ENCODE assay signal across 1 cellular context in genomic region chr2:121777699-121778058, GRCh38.
TF ChIP-seq lines count a peak whose summit lies in the region.

No MANE protein-coding gene starts in this region.

TF ChIP-seq in endothelial cell of umbilical vein, 7 proteins besides CTCF, POLR2A, EP300 and RAD21:
- TF ChIP-seq FOS (IDR thresholded peaks at IDR 0.05; ENCODE audit: borderline replicate concordance, insufficient read depth, low read length) = peak; percentile 20
- TF ChIP-seq MYC (IDR thresholded peaks at IDR 0.05; ENCODE audit: low read depth, low read length) = no peak
TF ChIP-seq in endothelial cell of umbilical vein: peak in this region for 1.
